In the genomic region with DNA sequence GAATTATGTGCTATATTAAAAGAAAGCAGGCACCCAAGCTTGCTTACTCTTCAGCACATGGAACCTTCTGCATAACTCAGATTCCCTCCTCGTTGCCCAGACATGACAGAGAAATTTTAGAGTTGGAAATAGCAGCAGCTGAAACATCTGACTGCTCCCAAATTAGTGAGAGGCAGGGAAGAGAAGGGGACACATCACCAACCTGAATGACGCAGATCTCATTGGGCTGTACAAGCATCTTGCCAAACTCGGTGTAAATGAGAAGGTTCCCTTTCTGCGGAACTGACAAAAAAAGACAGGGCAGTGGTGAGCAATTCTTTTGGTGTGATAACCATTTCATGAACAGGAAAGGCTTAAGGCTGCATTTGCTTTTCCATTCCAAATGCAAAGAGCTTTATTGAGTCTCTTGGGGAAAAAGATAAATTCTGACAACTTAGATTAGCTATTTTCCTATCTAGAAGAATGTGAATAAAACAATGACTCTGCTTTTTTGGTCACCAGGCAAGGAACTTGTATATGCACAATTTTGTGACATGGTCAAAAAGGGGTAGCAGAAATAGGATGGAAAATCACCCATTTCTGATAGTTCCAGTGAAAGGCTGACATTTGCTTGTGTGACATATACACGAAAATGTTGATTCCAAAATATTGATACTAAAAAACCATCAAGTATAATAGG, we compare ENCODE assay signal across 15 cellular contexts. TPM values are rescaled to one million over a fixed set of nuclear protein-coding genes. Genes with fewer than 3 reads are reported as not detected.
"Had no signal": no experiment of that assay in that cellular context is flagged by ENCODE, and none has a peak within 500 bp of the region (broad histone marks: within the 10 kb centered on the region; RNA-seq: fewer than 3 reads in every experiment).

No MANE protein-coding gene starts in this region.

- H3K4me1 ChIP-seq: breast epithelium, esophagus squamous epithelium, upper lobe of right lung had no signal

- H3K27ac ChIP-seq: breast epithelium, esophagus squamous epithelium, upper lobe of right lung, WERI-Rb-1 had no signal

- H3K9me3 Mint-ChIP-seq: activated T-helper 1 cell treated with anti-CD3 and anti-CD28 coated beads, Interleukin-12 subunit alpha, Interleukin-12 subunit beta, Interleukin-2, Interleukin-4 antibody, amounts not matched to agents 30 ng/mL and 10 ng/mL and 1 ng/mL, durations not matched to agents 14 hours and 24 hours and 36 hours; naive B cell had no signal

- H3K36me3 ChIP-seq: breast epithelium, esophagus squamous epithelium, upper lobe of right lung, WERI-Rb-1 had no signal

- H3K9me3 ChIP-seq: breast epithelium, esophagus squamous epithelium, upper lobe of right lung had no signal

- H3K4me3 Mint-ChIP-seq: activated CD8-positive, alpha-beta T cell treated with anti-CD3 and anti-CD28 coated beads, Interleukin-2, amount 10 ng/mL, durations not matched to agents 7 days and 5 days; activated T-helper 1 cell treated with anti-CD3 and anti-CD28 coated beads, Interleukin-12 subunit alpha, Interleukin-12 subunit beta, Interleukin-2, Interleukin-4 antibody, amounts not matched to agents 30 ng/mL and 10 ng/mL and 1 ng/mL, durations not matched to agents 14 hours and 24 hours and 36 hours; naive B cell had no signal

- H3K36me3 Mint-ChIP-seq: naive B cell had no signal

- H3K4me1 Mint-ChIP-seq: naive B cell had no signal

- H3K27ac Mint-ChIP-seq: activated CD8-positive, alpha-beta T cell treated with anti-CD3 and anti-CD28 coated beads, Interleukin-2, amount 10 ng/mL, durations not matched to agents 7 days and 5 days; activated T-helper 1 cell treated with anti-CD3 and anti-CD28 coated beads, Interleukin-12 subunit alpha, Interleukin-12 subunit beta, Interleukin-2, Interleukin-4 antibody, amounts not matched to agents 30 ng/mL and 10 ng/mL and 1 ng/mL, durations not matched to agents 14 hours and 24 hours and 36 hours; naive B cell had no signal

- H3K27me3 ChIP-seq: breast epithelium, upper lobe of right lung had no signal

- H3K4me3 ChIP-seq: breast epithelium, esophagus squamous epithelium, upper lobe of right lung had no signal

- ATAC-seq: activated CD8-positive, alpha-beta T cell treated with anti-CD3 and anti-CD28 coated beads, Interleukin-2, amount 10 ng/mL, durations not matched to agents 7 days and 5 days; upper lobe of right lung had no signal

- DNase-seq: activated CD4-positive, alpha-beta T cell treated with anti-CD3 and anti-CD28 coated beads for 4 hours; activated CD8-positive, alpha-beta T cell treated with anti-CD3 and anti-CD28 coated beads, Interleukin-2, amount 10 ng/mL, durations not matched to agents 7 days and 5 days; activated naive CD4-positive, alpha-beta T cell; aorta; esophagus squamous epithelium; foreskin melanocyte; islet precursor cell; naive B cell; stimulated activated CD4-positive, alpha-beta T cell treated with anti-CD3 and anti-CD28 coated beads, Interleukin-2, amount 100 ng/mL, for 24 hours; stimulated activated naive CD4-positive, alpha-beta T cell; upper lobe of right lung; WERI-Rb-1 had no signal

RNA-seq across cellular contexts. Expression of a gene that starts 35.1 kb away (rescaled TPM):
- total RNA-seq: lower leg skin had no signal
